ENCODE assay signal across 20 cellular contexts in the genomic region with DNA sequence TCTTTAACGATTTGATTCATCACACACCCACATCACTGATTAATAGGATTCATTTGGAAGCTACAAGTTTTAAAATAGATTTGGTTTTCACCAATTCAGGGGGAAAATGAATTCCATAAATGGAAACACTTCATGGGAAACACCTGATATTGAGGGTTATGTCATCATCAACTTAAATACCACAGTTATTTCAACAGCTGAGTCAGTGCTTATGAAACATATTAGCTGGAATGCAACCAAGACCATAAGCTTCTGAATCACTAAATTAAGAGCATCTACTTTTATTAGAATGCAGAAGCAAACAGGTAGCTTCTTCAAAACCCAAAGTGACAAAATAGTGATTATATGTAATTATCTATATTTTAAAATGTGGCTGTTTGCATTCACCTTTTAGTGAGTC.
DNase-seq lines count a peak whose midpoint lies in the region; ATAC-seq and TF ChIP-seq lines count a peak whose summit lies in the region.
"Had no signal": no experiment of that assay in that cellular context is flagged by ENCODE, and none has a peak within 500 bp of the region (broad histone marks: within the 10 kb centered on the region; RNA-seq: fewer than 3 reads in every experiment).

No MANE protein-coding gene starts in this region.

- CTCF ChIA-PET in Calu3 (lab: Charles Lee) (interaction anchor here (1.0 kb wide), 1 partner anchor 1714 kb away, joined by 3 read pairs; no protein-coding TSS in a partner anchor), PC-3 (lab: Charles Lee) (no interaction called here)

- no peaks in the 10 kb centered on the region for H4K20me1 ChIP-seq in PC-3 (ENCODE audit: low read length)

- DNase-seq in Calu3 (no peak), PC-3 (peak; percentile 89), dedifferentiated amniotic fluid mesenchymal stem cell (ENCODE audit: extremely low spot score) (peak; percentile 22), kidney glomerular epithelial cell (lab: John Stamatoyannopoulos, UW) (peak; percentile 68), osteocyte (ENCODE audit: extremely low spot score, unreplicated experiment) (no peak), AG08396 (ENCODE audit: low spot score) (no peak)
- DNase-seq in activated CD4-positive, alpha-beta T cell treated with anti-CD3 and anti-CD28 coated beads, Interleukin-2, amount 50 U/mL, for 4 hours = no peak
- DNase-seq: activated CD4-positive, alpha-beta T cell treated with anti-CD3 and anti-CD28 coated beads for 36 hours; activated T-cell treated with anti-CD3 and anti-CD28 coated beads, Interleukin-2, amount 50 U/mL, for 4 hours; cortex of kidney; DMS153; foreskin melanocyte; KBM-7; NCI-H187 treated with DMSO at 0.1 percent for 48 hours; NCI-H524 treated with DMSO at 0.1 percent for 48 hours; ovary; RPMI8226; stimulated activated CD4-positive, alpha-beta T cell treated with anti-CD3 and anti-CD28 coated beads, Interleukin-12 subunit alpha, Interleukin-12 subunit beta, amount 100 ng/mL, for 4 hours had no signal

- no peak for TF ChIP-seq CTCF in Calu3 (IDR thresholded peaks at IDR 0.05; ENCODE audit: unreplicated experiment)
- TF ChIP-seq CTCF in PC-3 (conservative IDR thresholded peaks at IDR 0.05; ENCODE audit: low read depth, low read length) = no peak
- TF ChIP-seq CTCF in osteocyte (IDR thresholded peaks at IDR 0.05) = no peak

- H3K9me3 Mint-ChIP-seq in Calu3 (ENCODE audit: low read depth, unreplicated experiment) (peaks cover 2% of the 10 kb centered on the region), osteocyte (ENCODE audit: unreplicated experiment) (peaks cover 32% of the 10 kb centered on the region)
- H3K9me3 Mint-ChIP-seq: T-helper 1 cell treated with Interleukin-12 subunit alpha and Interleukin-12 subunit beta and Interleukin-4 antibody, amounts not matched to agents 30 μg/mL and 1 μg/mL, for 36 hours had no signal

- no peaks in the 10 kb centered on the region for H3K9me3 ChIP-seq in PC-3 (ENCODE audit: low read length)
- H3K9me3 ChIP-seq: ovary had no signal

- BruUV-seq in Calu3 (replicated peaks; lab: Mats Ljungman, UMichigan) (no TSS peak), PC-3 (replicated peaks; lab: Mats Ljungman, UMichigan) (no TSS peak)

- H3K36me3 Mint-ChIP-seq in Calu3 (ENCODE audit: insufficient read depth, unreplicated experiment) (no peaks in the 10 kb centered on the region), osteocyte (ENCODE audit: unreplicated experiment) (no peaks in the 10 kb centered on the region)

- no peaks in the 10 kb centered on the region for H3F3A ChIP-seq in PC-3 (ENCODE audit: low read length, unreplicated experiment)

- H3K4me3 ChIP-seq in PC-3 (ENCODE audit: low read length) = no peak overlapping the region
- H3K4me3 ChIP-seq: ovary had no signal

- H3K27me3 Mint-ChIP-seq in Calu3 (ENCODE audit: unreplicated experiment) (no peaks in the 10 kb centered on the region), osteocyte (ENCODE audit: unreplicated experiment) (no peaks in the 10 kb centered on the region)
- H3K27me3 Mint-ChIP-seq: activated CD4-positive, alpha-beta T cell treated with anti-CD3 and anti-CD28 coated beads for 36 hours had no signal

- no peak overlapping the region for H3K9ac ChIP-seq in PC-3 (ENCODE audit: low read length)

- no peak overlapping the region for H3K4me3 Mint-ChIP-seq in Calu3 (ENCODE audit: low read depth, unreplicated experiment)
- H3K4me3 Mint-ChIP-seq in osteocyte (ENCODE audit: unreplicated experiment) = no peak overlapping the region
- H3K4me3 Mint-ChIP-seq: activated CD4-positive, alpha-beta T cell treated with anti-CD3 and anti-CD28 coated beads for 36 hours; activated T-cell treated with anti-CD3 and anti-CD28 coated beads, Interleukin-2, amount 50 U/mL, for 4 hours; T-helper 1 cell treated with Interleukin-12 subunit alpha and Interleukin-12 subunit beta and Interleukin-4 antibody, amounts not matched to agents 30 μg/mL and 1 μg/mL, for 36 hours had no signal

- ATAC-seq in PC-3 (peak; percentile 65), GM19023 (IDR thresholded peaks at IDR 0.05; ENCODE audit: unreplicated experiment) (no peak)
- ATAC-seq: activated CD4-positive, alpha-beta T cell treated with anti-CD3 and anti-CD28 coated beads for 36 hours; activated T-cell treated with anti-CD3 and anti-CD28 coated beads, Interleukin-2, amount 50 U/mL, for 4 hours had no signal

- no peaks in the 10 kb centered on the region for H3K79me2 ChIP-seq in PC-3 (ENCODE audit: low read length)

- H3K4me1 Mint-ChIP-seq in Calu3 (ENCODE audit: low read depth, unreplicated experiment) = no peaks in the 10 kb centered on the region
- H3K4me1 Mint-ChIP-seq in osteocyte (ENCODE audit: unreplicated experiment) = peaks cover 2% of the 10 kb centered on the region
- H3K4me1 Mint-ChIP-seq: activated CD4-positive, alpha-beta T cell treated with anti-CD3 and anti-CD28 coated beads for 36 hours had no signal

- no peak overlapping the region for H2AFZ ChIP-seq in PC-3 (ENCODE audit: low read length)

- POLR2A ChIA-PET in PC-3 (lab: Charles Lee; ENCODE audit: unreplicated experiment) = no interaction called here

- peaks cover 17% of the 10 kb centered on the region for H3K4me1 ChIP-seq in PC-3 (ENCODE audit: insufficient read depth, low read length)

- no peaks in the 10 kb centered on the region for H3K27me3 ChIP-seq in PC-3 (ENCODE audit: low read length)
- H3K27me3 ChIP-seq: ovary had no signal

- H3K27ac Mint-ChIP-seq in Calu3 (ENCODE audit: unreplicated experiment) (peak overlapping the region; percentile 84), osteocyte (ENCODE audit: unreplicated experiment) (no peak overlapping the region)
- H3K27ac Mint-ChIP-seq: activated CD4-positive, alpha-beta T cell treated with anti-CD3 and anti-CD28 coated beads for 36 hours; T-helper 1 cell treated with Interleukin-12 subunit alpha and Interleukin-12 subunit beta and Interleukin-4 antibody, amounts not matched to agents 30 μg/mL and 1 μg/mL, for 36 hours had no signal

- no peak overlapping the region for H3K4me2 ChIP-seq in PC-3 (ENCODE audit: low read length)

- H3K9me2 ChIP-seq in PC-3 (replicated peaks; ENCODE audit: low read length) = no peaks in the 10 kb centered on the region

- peak overlapping the region; percentile 62 for H3K27ac ChIP-seq in PC-3 (ENCODE audit: low read length)
- H3K27ac ChIP-seq: ovary had no signal

- intact Hi-C loops in Calu3 (cut with micrococcal nuclease; ENCODE audit: unreplicated experiment) = no loop called here
- intact Hi-C loops in PC-3 (cut with micrococcal nuclease) = no loop called here

- H3K36me3 ChIP-seq in PC-3 (ENCODE audit: low read depth, low read length) = no peaks in the 10 kb centered on the region
- H3K36me3 ChIP-seq: ovary had no signal

Comparison
In these comparisons a context has a peak if more than half of its experiments do, and no peak if none do; other contexts are left out.
1. DNase-seq: peak in PC-3 (single experiment), dedifferentiated amniotic fluid mesenchymal stem cell (single experiment) and kidney glomerular epithelial cell (single experiment); none in Calu3 (single experiment), activated CD4-positive, alpha-beta T cell treated with anti-CD3 and anti-CD28 coated beads, Interleukin-2, amount 50 U/mL, for 4 hours (0 of 2), osteocyte (single experiment) and AG08396 (single experiment).